21 cellular contexts compared by ENCODE assay signal in the genomic region with DNA sequence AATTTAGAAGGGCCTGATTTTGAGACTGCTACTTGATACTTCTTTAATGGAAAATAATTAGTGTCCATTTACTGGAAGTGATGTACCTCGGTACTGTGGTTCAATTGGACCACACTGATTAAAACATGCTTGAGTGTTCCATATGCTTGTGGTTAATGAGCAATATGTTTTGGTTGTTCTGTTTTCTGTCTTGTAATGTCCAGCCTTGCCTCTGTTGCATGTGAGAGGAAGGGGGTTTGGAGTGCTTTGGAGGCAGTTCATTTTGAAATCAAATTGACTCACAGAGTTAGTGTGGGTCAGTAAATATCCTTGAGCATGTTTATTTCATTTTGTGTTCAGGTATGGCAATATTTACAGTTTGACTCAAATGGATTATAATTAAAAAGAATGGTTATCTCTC.
DNase-seq lines count a peak whose midpoint lies in the region; ATAC-seq and TF ChIP-seq lines count a peak whose summit lies in the region.
"Had no signal": no experiment of that assay in that cellular context is flagged by ENCODE, and none has a peak within 500 bp of the region (broad histone marks: within the 10 kb centered on the region; RNA-seq: fewer than 3 reads in every experiment).

No MANE protein-coding gene starts in this region.

- TF ChIP-seq CTCF in KMS-11 (conservative IDR thresholded peaks at IDR 0.05; ENCODE audit: low read depth, low read length) (no peak), OCI-LY3 (IDR thresholded peaks at IDR 0.05; ENCODE audit: low read depth, low read length) (no peak), fibroblast of villous mesenchyme (IDR thresholded peaks at IDR 0.05; ENCODE audit: insufficient read depth, low read depth, low read length) (no peak)

- H3K4me1 ChIP-seq in KMS-11 (ENCODE audit: low read depth, poor library complexity, severe bottlenecking) (peaks cover 20% of the 10 kb centered on the region), OCI-LY3 (ENCODE audit: low read length) (peaks cover 16% of the 10 kb centered on the region)

- peak; percentile 19 for ATAC-seq in GM18907 (IDR thresholded peaks at IDR 0.05; ENCODE audit: unreplicated experiment)
- ATAC-seq: PC-3 had no signal

- H3K27me3 ChIP-seq in KMS-11 (ENCODE audit: insufficient read depth, low read depth) = no peaks in the 10 kb centered on the region
- H3K27me3 ChIP-seq in OCI-LY3 (ENCODE audit: low read depth, low read length) = no peaks in the 10 kb centered on the region
- H3K27me3 ChIP-seq: BLaER1 had no signal

- H3K4me3 ChIP-seq in KMS-11 (IDR thresholded peaks at IDR 0.05; ENCODE audit: insufficient read depth, low read depth, low read length) = no peak overlapping the region
- H3K4me3 ChIP-seq in OCI-LY3 (ENCODE audit: low read length) = no peak overlapping the region
- H3K4me3 ChIP-seq in fibroblast of villous mesenchyme (ENCODE audit: low read depth, low read length) = no peak overlapping the region
- H3K4me3 ChIP-seq: BLaER1 had no signal

- H3K4me2 ChIP-seq in KMS-11 (peak overlapping the region; percentile 6; the same call in 1 of the 2 replicates), OCI-LY3 (ENCODE audit: low read length) (peak overlapping the region; percentile 15; the same call in 1 of the 2 replicates)
- H3K4me2 ChIP-seq: BLaER1 had no signal

- H2AFZ ChIP-seq in KMS-11 (ENCODE audit: low read depth) = no peak overlapping the region
- H2AFZ ChIP-seq in OCI-LY3 (ENCODE audit: low read depth, low read length) = no peak overlapping the region

- no peaks in the 10 kb centered on the region for H3K9me3 ChIP-seq in OCI-LY3 (ENCODE audit: insufficient read depth, low read length)
- H3K9me3 ChIP-seq: BLaER1 had no signal

- H4K20me1 ChIP-seq in KMS-11 (ENCODE audit: insufficient read depth) (no peaks in the 10 kb centered on the region), OCI-LY3 (ENCODE audit: insufficient read depth, low read length) (no peaks in the 10 kb centered on the region)
- H4K20me1 ChIP-seq: BLaER1 had no signal

- H3K9ac ChIP-seq in KMS-11 = no peak overlapping the region
- H3K9ac ChIP-seq in OCI-LY3 (ENCODE audit: low read length) = no peak overlapping the region
- H3K9ac ChIP-seq: BLaER1 had no signal

- peak; percentile 61 for DNase-seq in fibroblast of villous mesenchyme (ENCODE audit: low read depth)
- no peak for DNase-seq in substantia nigra (lab: John Stamatoyannopoulos, UW)
- no peak for DNase-seq in NCI-H446 treated with DMSO at 0.1 percent for 48 hours (lab: John Stamatoyannopoulos, UW)
- no peak for DNase-seq in central memory CD4-positive, alpha-beta T cell
- DNase-seq: CD4-positive, alpha-beta T cell; COR-L47; GDM1; NCI-H1105; NCI-H146; NCI-H2029 treated with DMSO at 0.1 percent for 48 hours; NCI-H2171; NCI-H345; NCI-H524 treated with DMSO at 0.1 percent for 48 hours; NCI-H82; PC-3; Right ventricle myocardium superior; SW 1271 had no signal

- H3K36me3 ChIP-seq in KMS-11 (ENCODE audit: insufficient read depth) = no peaks in the 10 kb centered on the region
- no peaks in the 10 kb centered on the region for H3K36me3 ChIP-seq in OCI-LY3 (replicated peaks; ENCODE audit: low read depth, low read length)
- H3K36me3 ChIP-seq: BLaER1 had no signal

- H3K79me2 ChIP-seq in KMS-11 (ENCODE audit: insufficient read depth, low read depth) (no peaks in the 10 kb centered on the region), OCI-LY3 (ENCODE audit: low read length) (no peaks in the 10 kb centered on the region)

- H3K27ac ChIP-seq in KMS-11 (no peak overlapping the region), OCI-LY3 (ENCODE audit: low read length) (no peak overlapping the region), substantia nigra (ENCODE audit: low read depth, low read length, poor library complexity, severe bottlenecking) (no peak overlapping the region)
- H3K27ac ChIP-seq: BLaER1 had no signal
